In genomic region chr4:31998807-31999206, GRCh38 we compare ENCODE assay signal across 1 cellular context.
TF ChIP-seq lines count a peak whose summit lies in the region.

No MANE protein-coding gene starts in this region.

TF ChIP-seq in HCT116, 20 proteins besides CTCF, POLR2A, EP300 and RAD21 (continued from another document):
- TF ChIP-seq, protein P1, sequence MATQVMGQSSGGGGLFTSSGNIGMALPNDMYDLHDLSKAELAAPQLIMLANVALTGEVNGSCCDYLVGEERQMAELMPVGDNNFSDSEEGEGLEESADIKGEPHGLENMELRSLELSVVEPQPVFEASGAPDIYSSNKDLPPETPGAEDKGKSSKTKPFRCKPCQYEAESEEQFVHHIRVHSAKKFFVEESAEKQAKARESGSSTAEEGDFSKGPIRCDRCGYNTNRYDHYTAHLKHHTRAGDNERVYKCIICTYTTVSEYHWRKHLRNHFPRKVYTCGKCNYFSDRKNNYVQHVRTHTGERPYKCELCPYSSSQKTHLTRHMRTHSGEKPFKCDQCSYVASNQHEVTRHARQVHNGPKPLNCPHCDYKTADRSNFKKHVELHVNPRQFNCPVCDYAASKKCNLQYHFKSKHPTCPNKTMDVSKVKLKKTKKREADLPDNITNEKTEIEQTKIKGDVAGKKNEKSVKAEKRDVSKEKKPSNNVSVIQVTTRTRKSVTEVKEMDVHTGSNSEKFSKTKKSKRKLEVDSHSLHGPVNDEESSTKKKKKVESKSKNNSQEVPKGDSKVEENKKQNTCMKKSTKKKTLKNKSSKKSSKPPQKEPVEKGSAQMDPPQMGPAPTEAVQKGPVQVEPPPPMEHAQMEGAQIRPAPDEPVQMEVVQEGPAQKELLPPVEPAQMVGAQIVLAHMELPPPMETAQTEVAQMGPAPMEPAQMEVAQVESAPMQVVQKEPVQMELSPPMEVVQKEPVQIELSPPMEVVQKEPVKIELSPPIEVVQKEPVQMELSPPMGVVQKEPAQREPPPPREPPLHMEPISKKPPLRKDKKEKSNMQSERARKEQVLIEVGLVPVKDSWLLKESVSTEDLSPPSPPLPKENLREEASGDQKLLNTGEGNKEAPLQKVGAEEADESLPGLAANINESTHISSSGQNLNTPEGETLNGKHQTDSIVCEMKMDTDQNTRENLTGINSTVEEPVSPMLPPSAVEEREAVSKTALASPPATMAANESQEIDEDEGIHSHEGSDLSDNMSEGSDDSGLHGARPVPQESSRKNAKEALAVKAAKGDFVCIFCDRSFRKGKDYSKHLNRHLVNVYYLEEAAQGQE (IDR thresholded peaks at IDR 0.05; ENCODE audit: low read depth): no peak
- TF ChIP-seq ELF1 (IDR thresholded peaks at IDR 0.05; ENCODE audit: borderline replicate concordance, low read depth) (no peak), JUND (IDR thresholded peaks at IDR 0.05) (no peak), SRF (IDR thresholded peaks at IDR 0.05; ENCODE audit: low read depth) (no peak), TCF7L2 (IDR thresholded peaks at IDR 0.05; ENCODE audit: borderline replicate concordance, extremely low read depth, insufficient read depth, insufficient read length) (no peak), SP1 (IDR thresholded peaks at IDR 0.05; ENCODE audit: low read depth) (no peak), FOSL1 (IDR thresholded peaks at IDR 0.05; ENCODE audit: low read depth) (no peak), EZH2phosphoT487 (IDR thresholded peaks at IDR 0.05; ENCODE audit: borderline replicate concordance) (no peak)
- TF ChIP-seq, protein P2, sequence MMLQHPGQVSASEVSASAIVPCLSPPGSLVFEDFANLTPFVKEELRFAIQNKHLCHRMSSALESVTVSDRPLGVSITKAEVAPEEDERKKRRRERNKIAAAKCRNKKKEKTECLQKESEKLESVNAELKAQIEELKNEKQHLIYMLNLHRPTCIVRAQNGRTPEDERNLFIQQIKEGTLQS (IDR thresholded peaks at IDR 0.05): no peak
